ENCODE assay signal across 28 cellular contexts in genomic region chr10:52248697-52249306, GRCh38.
"Had no signal": no experiment of that assay in that cellular context is flagged by ENCODE, and none has a peak within 500 bp of the region (broad histone marks: within the 10 kb centered on the region; RNA-seq: fewer than 3 reads in every experiment).

No MANE protein-coding gene starts in this region.

- DNase-seq: hypothalamus; immature natural killer cell; kidney; left colon; left lung; lower lobe of right lung; mesenchymal stem cell; naive B cell; natural killer cell; nephron progenitor cell; ovary; retina; right cardiac atrium; sigmoid colon; stimulated activated CD4-positive, alpha-beta T cell treated with anti-CD3 and anti-CD28 coated beads, Interleukin-1b, Interleukin-23, amount 100 ng/mL, for 48 hours; stimulated activated CD4-positive, alpha-beta T cell treated with anti-CD3 and anti-CD28 coated beads, Interleukin-2, amount 100 ng/mL, for 48 hours; stimulated activated CD4-positive, alpha-beta T cell treated with anti-CD3 and anti-CD28 coated beads, Interleukin-4, amount 100 ng/mL, for 4 hours; stimulated activated CD8-positive, alpha-beta memory T cell treated with anti-CD3 and anti-CD28 coated beads, Interleukin-4, amount 100 ng/mL, for 48 hours; stimulated activated naive CD4-positive, alpha-beta T cell treated with Interleukin-2 at 50 U/mL for 16 hours; stimulated activated naive CD8-positive, alpha-beta T cell treated with anti-CD3 and anti-CD28 coated beads, Interleukin-15, amount 100 ng/mL, for 72 hours; substantia nigra; uterus had no signal

- H3K4me1 ChIP-seq: left lung, lower lobe of right lung, neural progenitor cell, sigmoid colon, tibial nerve, uterus had no signal

- H3K36me3 ChIP-seq: left lung, lower lobe of right lung, neural progenitor cell, neutrophil, ovary, sigmoid colon, tibial nerve, uterus had no signal

- H3K27ac ChIP-seq: left lung, lower lobe of right lung, neural progenitor cell, neutrophil, ovary, sigmoid colon, tibial nerve, uterus had no signal

- FAIRE-seq: islet of Langerhans, kidney had no signal

- H3K9me3 ChIP-seq: left lung, lower lobe of right lung, neutrophil, ovary, sigmoid colon, tibial nerve, uterus had no signal

- H3K4me2 ChIP-seq: neural progenitor cell, smooth muscle cell had no signal

- ATAC-seq: left colon; left lung; lower lobe of right lung; natural killer cell; right cardiac atrium; stimulated activated memory B cell treated with anti-CD40 and anti-IgM and Interleukin-4, amounts not matched to agents 10 μg/mL and 1 μg/mL and 100 μg/mL, for 72 hours; stimulated activated naive CD8-positive, alpha-beta T cell treated with anti-CD3 and anti-CD28 coated beads, Interleukin-15, amount 100 ng/mL, for 72 hours had no signal

- H3K4me3 ChIP-seq: left lung, lower lobe of right lung, neural progenitor cell, ovary, sigmoid colon, smooth muscle cell, tibial nerve, uterus had no signal

- H3K9ac ChIP-seq: neural progenitor cell had no signal

- H2AFZ ChIP-seq: neural progenitor cell had no signal

- H3K27me3 ChIP-seq: left lung, neural progenitor cell, neutrophil, ovary, sigmoid colon, tibial nerve, uterus had no signal
